1 cellular context compared by ENCODE assay signal in the genomic region with DNA sequence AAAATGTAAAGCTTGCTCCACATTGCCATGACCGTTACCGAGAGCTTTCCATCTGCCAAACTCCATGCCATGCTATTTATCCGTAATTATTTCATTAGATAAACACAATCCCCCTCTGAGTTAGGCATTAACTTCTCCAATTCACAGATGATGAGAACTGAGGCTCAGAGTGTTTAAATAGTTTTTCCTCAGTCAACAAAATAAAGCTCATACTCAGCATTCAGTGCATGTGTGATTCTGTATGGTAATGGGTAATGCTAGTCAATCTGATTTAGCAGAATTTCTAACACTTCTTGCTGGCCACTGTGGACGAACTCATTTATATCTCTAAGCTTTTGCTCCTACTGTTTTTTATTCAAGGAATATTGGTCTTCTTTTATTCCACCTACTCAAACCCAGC.
TF ChIP-seq lines count a peak whose summit lies in the region.

No MANE protein-coding gene starts in this region.

TF ChIP-seq in K562, 482 proteins besides CTCF, POLR2A, EP300 and RAD21 (continued from another document):
- TF ChIP-seq, protein P1, sequence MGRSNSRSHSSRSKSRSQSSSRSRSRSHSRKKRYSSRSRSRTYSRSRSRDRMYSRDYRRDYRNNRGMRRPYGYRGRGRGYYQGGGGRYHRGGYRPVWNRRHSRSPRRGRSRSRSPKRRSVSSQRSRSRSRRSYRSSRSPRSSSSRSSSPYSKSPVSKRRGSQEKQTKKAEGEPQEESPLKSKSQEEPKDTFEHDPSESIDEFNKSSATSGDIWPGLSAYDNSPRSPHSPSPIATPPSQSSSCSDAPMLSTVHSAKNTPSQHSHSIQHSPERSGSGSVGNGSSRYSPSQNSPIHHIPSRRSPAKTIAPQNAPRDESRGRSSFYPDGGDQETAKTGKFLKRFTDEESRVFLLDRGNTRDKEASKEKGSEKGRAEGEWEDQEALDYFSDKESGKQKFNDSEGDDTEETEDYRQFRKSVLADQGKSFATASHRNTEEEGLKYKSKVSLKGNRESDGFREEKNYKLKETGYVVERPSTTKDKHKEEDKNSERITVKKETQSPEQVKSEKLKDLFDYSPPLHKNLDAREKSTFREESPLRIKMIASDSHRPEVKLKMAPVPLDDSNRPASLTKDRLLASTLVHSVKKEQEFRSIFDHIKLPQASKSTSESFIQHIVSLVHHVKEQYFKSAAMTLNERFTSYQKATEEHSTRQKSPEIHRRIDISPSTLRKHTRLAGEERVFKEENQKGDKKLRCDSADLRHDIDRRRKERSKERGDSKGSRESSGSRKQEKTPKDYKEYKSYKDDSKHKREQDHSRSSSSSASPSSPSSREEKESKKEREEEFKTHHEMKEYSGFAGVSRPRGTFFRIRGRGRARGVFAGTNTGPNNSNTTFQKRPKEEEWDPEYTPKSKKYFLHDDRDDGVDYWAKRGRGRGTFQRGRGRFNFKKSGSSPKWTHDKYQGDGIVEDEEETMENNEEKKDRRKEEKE (IDR thresholded peaks at IDR 0.05; ENCODE audit: borderline replicate concordance in 1 of 2, control insufficient read depth in 1 of 2, low read depth in 2 of 2, low read length in 1 of 2) = 0 out of 4 replicates have a peak, but pooled peaks of 1 of the 2 experiments have one; percentile 6
- TF ChIP-seq, protein P2, sequence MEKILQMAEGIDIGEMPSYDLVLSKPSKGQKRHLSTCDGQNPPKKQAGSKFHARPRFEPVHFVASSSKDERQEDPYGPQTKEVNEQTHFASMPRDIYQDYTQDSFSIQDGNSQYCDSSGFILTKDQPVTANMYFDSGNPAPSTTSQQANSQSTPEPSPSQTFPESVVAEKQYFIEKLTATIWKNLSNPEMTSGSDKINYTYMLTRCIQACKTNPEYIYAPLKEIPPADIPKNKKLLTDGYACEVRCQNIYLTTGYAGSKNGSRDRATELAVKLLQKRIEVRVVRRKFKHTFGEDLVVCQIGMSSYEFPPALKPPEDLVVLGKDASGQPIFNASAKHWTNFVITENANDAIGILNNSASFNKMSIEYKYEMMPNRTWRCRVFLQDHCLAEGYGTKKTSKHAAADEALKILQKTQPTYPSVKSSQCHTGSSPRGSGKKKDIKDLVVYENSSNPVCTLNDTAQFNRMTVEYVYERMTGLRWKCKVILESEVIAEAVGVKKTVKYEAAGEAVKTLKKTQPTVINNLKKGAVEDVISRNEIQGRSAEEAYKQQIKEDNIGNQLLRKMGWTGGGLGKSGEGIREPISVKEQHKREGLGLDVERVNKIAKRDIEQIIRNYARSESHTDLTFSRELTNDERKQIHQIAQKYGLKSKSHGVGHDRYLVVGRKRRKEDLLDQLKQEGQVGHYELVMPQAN (IDR thresholded peaks at IDR 0.05; ENCODE audit: borderline replicate concordance) = no peak
- TF ChIP-seq MECOM (CRISPR knock-in tag; IDR thresholded peaks at IDR 0.05) (no peak), C11orf30 (IDR thresholded peaks at IDR 0.05; ENCODE audit: low read depth) (peak; percentile 70), ZNF316 (IDR thresholded peaks at IDR 0.05) (peak; percentile 76)
TF ChIP-seq in K562: peak in this region for 5.
